1 cellular context compared by ENCODE assay signal in the genomic region with DNA sequence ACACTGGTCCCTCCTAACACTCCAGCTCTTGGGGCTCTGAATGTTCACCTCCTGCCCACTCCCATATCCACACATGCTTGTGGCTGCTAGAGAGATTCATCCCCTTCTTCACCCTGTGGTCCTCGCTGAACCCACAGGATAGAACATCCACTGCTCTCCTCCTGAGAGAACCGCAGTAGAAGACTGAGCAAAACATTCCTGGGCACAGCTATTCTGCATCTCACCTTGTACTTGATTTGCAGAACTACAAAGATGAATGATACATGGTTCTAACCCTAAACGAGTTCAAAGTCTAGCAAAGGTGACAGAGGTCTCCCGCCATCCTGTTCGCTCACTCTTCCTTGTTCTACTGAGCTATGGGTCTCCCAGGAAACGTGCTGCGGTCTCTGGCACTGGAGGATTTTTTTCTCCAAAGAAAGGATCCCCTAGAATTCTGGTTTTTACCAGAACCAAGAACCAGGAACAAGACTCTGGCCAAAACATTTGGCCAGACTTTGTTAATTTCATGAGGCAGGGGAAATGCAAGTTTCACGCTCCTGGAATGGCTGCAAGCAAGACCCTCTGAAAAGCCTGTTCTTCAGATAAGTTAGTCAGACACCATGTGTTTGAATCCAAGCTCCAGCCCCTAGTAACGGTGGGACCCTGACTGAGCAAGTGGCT.
TF ChIP-seq lines count a peak whose summit lies in the region.

No MANE protein-coding gene starts in this region.

TF ChIP-seq in HepG2, 621 proteins besides CTCF, POLR2A, EP300 and RAD21 (continued from another document and continues in another):
- TF ChIP-seq ZNF646 (CRISPR knock-in tag; IDR thresholded peaks at IDR 0.05), result no peak
- TF ChIP-seq SKIL (CRISPR knock-in tag; IDR thresholded peaks at IDR 0.05; ENCODE audit: borderline replicate concordance), result no peak
- TF ChIP-seq ZBTB1 (CRISPR knock-in tag; IDR thresholded peaks at IDR 0.05; ENCODE audit: borderline replicate concordance), result no peak
- TF ChIP-seq MTF1 (CRISPR knock-in tag; IDR thresholded peaks at IDR 0.05), result no peak
- TF ChIP-seq, protein P1, sequence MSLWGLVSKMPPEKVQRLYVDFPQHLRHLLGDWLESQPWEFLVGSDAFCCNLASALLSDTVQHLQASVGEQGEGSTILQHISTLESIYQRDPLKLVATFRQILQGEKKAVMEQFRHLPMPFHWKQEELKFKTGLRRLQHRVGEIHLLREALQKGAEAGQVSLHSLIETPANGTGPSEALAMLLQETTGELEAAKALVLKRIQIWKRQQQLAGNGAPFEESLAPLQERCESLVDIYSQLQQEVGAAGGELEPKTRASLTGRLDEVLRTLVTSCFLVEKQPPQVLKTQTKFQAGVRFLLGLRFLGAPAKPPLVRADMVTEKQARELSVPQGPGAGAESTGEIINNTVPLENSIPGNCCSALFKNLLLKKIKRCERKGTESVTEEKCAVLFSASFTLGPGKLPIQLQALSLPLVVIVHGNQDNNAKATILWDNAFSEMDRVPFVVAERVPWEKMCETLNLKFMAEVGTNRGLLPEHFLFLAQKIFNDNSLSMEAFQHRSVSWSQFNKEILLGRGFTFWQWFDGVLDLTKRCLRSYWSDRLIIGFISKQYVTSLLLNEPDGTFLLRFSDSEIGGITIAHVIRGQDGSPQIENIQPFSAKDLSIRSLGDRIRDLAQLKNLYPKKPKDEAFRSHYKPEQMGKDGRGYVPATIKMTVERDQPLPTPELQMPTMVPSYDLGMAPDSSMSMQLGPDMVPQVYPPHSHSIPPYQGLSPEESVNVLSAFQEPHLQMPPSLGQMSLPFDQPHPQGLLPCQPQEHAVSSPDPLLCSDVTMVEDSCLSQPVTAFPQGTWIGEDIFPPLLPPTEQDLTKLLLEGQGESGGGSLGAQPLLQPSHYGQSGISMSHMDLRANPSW (CRISPR knock-in tag; IDR thresholded peaks at IDR 0.05; ENCODE audit: borderline replicate concordance), result 0 out of 2 replicates have a peak, but pooled peaks have one; percentile 17
- no peak; the same call in 1 of the 2 replicates for TF ChIP-seq RFX3 (CRISPR knock-in tag; IDR thresholded peaks at IDR 0.05)
- TF ChIP-seq HHEX (CRISPR knock-in tag; IDR thresholded peaks at IDR 0.05), result no peak; the same call in 1 of the 2 replicates
- no peak; the same call in 1 of the 2 replicates for TF ChIP-seq ZNF800 (CRISPR knock-in tag; IDR thresholded peaks at IDR 0.05)
- TF ChIP-seq, protein P2, sequence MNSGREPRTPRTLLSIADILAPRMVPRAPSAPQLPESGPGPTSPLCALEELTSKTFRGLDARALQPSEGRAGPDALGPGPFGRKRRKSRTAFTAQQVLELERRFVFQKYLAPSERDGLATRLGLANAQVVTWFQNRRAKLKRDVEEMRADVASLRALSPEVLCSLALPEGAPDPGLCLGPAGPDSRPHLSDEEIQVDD (CRISPR knock-in tag; IDR thresholded peaks at IDR 0.05; ENCODE audit: borderline replicate concordance), result no peak
- TF ChIP-seq ZNF639 (CRISPR knock-in tag; conservative IDR thresholded peaks at IDR 0.05), result no peak
- no peak for TF ChIP-seq TRIM24 (CRISPR knock-in tag; IDR thresholded peaks at IDR 0.05)
- TF ChIP-seq SAFB2 (CRISPR knock-in tag; IDR thresholded peaks at IDR 0.05; ENCODE audit: borderline replicate concordance, low read depth), result no peak
- no peak for TF ChIP-seq NFIC (IDR thresholded peaks at IDR 0.05; ENCODE audit: low read length)
- no peak for TF ChIP-seq ZNF205 (CRISPR knock-in tag; IDR thresholded peaks at IDR 0.05)
- no peak for TF ChIP-seq CSRNP1 (CRISPR knock-in tag; IDR thresholded peaks at IDR 0.05)
- TF ChIP-seq, protein P3, sequence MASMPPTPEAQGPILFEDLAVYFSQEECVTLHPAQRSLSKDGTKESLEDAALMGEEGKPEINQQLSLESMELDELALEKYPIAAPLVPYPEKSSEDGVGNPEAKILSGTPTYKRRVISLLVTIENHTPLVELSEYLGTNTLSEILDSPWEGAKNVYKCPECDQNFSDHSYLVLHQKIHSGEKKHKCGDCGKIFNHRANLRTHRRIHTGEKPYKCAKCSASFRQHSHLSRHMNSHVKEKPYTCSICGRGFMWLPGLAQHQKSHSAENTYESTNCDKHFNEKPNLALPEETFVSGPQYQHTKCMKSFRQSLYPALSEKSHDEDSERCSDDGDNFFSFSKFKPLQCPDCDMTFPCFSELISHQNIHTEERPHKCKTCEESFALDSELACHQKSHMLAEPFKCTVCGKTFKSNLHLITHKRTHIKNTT (CRISPR knock-in tag; IDR thresholded peaks at IDR 0.05), result no peak
- no peak for TF ChIP-seq REL (CRISPR knock-in tag; conservative IDR thresholded peaks at IDR 0.05)
- TF ChIP-seq, protein P4, sequence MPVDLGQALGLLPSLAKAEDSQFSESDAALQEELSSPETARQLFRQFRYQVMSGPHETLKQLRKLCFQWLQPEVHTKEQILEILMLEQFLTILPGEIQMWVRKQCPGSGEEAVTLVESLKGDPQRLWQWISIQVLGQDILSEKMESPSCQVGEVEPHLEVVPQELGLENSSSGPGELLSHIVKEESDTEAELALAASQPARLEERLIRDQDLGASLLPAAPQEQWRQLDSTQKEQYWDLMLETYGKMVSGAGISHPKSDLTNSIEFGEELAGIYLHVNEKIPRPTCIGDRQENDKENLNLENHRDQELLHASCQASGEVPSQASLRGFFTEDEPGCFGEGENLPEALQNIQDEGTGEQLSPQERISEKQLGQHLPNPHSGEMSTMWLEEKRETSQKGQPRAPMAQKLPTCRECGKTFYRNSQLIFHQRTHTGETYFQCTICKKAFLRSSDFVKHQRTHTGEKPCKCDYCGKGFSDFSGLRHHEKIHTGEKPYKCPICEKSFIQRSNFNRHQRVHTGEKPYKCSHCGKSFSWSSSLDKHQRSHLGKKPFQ (CRISPR knock-in tag; IDR thresholded peaks at IDR 0.05; ENCODE audit: insufficient replicate concordance), result no peak
- no peak for TF ChIP-seq ZNF788 (CRISPR knock-in tag; IDR thresholded peaks at IDR 0.05; ENCODE audit: borderline replicate concordance)
- TF ChIP-seq, protein P5, sequence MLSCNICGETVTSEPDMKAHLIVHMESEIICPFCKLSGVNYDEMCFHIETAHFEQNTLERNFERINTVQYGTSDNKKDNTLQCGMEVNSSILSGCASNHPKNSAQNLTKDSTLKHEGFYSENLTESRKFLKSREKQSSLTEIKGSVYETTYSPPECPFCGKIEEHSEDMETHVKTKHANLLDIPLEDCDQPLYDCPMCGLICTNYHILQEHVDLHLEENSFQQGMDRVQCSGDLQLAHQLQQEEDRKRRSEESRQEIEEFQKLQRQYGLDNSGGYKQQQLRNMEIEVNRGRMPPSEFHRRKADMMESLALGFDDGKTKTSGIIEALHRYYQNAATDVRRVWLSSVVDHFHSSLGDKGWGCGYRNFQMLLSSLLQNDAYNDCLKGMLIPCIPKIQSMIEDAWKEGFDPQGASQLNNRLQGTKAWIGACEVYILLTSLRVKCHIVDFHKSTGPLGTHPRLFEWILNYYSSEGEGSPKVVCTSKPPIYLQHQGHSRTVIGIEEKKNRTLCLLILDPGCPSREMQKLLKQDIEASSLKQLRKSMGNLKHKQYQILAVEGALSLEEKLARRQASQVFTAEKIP (CRISPR knock-in tag; IDR thresholded peaks at IDR 0.05; ENCODE audit: borderline replicate concordance), result no peak
- peak; percentile 91; the same call in 1 of the 2 replicates for TF ChIP-seq ZNF572 (CRISPR knock-in tag; IDR thresholded peaks at IDR 0.05)
- no peak for TF ChIP-seq REPIN1 (CRISPR knock-in tag; IDR thresholded peaks at IDR 0.05; ENCODE audit: borderline replicate concordance, low read depth)
- no peak for TF ChIP-seq WIZ (CRISPR knock-in tag; IDR thresholded peaks at IDR 0.05)
- peak; percentile 51; the same call in 1 of the 2 replicates for TF ChIP-seq KMT2A (CRISPR knock-in tag; IDR thresholded peaks at IDR 0.05)
- TF ChIP-seq, protein P6, sequence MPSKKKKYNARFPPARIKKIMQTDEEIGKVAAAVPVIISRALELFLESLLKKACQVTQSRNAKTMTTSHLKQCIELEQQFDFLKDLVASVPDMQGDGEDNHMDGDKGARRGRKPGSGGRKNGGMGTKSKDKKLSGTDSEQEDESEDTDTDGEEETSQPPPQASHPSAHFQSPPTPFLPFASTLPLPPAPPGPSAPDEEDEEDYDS (CRISPR knock-in tag; IDR thresholded peaks at IDR 0.05), result no peak
- no peak for TF ChIP-seq IKZF1 (IDR thresholded peaks at IDR 0.05)
- TF ChIP-seq MXI1 (IDR thresholded peaks at IDR 0.05; ENCODE audit: borderline replicate concordance, low read depth, low read length), result 0 out of 3 replicates have a peak, but pooled peaks have one; percentile 12
